ENCODE assay signal across 1 cellular context in genomic region chr1:84163123-84164038, GRCh38.
TF ChIP-seq lines count a peak whose summit lies in the region.

No MANE protein-coding gene starts in this region.

TF ChIP-seq in IMR-90, 13 proteins besides CTCF, POLR2A, EP300 and RAD21:
- TF ChIP-seq SMC3 (IDR thresholded peaks at IDR 0.05; ENCODE audit: low read depth, low read length) (no peak), MAFK (IDR thresholded peaks at IDR 0.05; ENCODE audit: low read depth, low read length) (no peak), BHLHE40 (IDR thresholded peaks at IDR 0.05; ENCODE audit: low read depth, low read length) (no peak), MAZ (IDR thresholded peaks at IDR 0.05; ENCODE audit: borderline replicate concordance, low read depth, low read length) (no peak), CEBPB (IDR thresholded peaks at IDR 0.05; ENCODE audit: low read depth, low read length) (no peak), RCOR1 (IDR thresholded peaks at IDR 0.05; ENCODE audit: insufficient replicate concordance, low read length) (no peak), MXI1 (IDR thresholded peaks at IDR 0.05; ENCODE audit: borderline replicate concordance, low read depth, low read length) (no peak), RFX5 (IDR thresholded peaks at IDR 0.05; ENCODE audit: low read depth, low read length) (no peak), CHD1 (IDR thresholded peaks at IDR 0.05; ENCODE audit: low read depth, low read length) (no peak), NFE2L2 (IDR thresholded peaks at IDR 0.05; ENCODE audit: low read depth, low read length) (no peak), FOS (IDR thresholded peaks at IDR 0.05; ENCODE audit: low read depth, low read length) (no peak), USF2 (IDR thresholded peaks at IDR 0.05; ENCODE audit: low read depth, low read length) (no peak)
- TF ChIP-seq, protein P1, sequence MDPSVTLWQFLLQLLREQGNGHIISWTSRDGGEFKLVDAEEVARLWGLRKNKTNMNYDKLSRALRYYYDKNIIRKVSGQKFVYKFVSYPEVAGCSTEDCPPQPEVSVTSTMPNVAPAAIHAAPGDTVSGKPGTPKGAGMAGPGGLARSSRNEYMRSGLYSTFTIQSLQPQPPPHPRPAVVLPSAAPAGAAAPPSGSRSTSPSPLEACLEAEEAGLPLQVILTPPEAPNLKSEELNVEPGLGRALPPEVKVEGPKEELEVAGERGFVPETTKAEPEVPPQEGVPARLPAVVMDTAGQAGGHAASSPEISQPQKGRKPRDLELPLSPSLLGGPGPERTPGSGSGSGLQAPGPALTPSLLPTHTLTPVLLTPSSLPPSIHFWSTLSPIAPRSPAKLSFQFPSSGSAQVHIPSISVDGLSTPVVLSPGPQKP (IDR thresholded peaks at IDR 0.05; ENCODE audit: borderline replicate concordance, low read depth, low read length), result no peak
